1 cellular context compared by ENCODE assay signal in the genomic region with DNA sequence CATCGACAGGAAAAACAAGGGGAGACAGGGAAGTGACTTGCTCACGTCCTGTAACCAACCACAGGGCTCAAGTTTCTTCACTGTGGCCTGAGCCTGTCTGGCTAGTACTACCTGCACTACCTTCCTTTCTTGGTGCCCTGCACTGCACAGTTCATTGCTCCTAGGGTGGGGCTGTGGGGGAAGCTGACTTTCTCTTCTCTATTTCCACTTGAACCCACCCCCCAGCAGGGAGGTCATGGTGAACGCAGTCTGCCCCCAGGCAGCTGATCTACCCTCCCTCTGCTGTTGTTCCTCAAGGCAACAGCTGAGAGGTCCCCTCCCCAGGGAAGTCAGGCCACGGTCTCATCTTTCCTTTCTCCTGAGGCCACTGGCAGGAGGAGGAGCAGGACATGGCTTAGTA.
TF ChIP-seq lines count a peak whose summit lies in the region.

No MANE protein-coding gene starts in this region.

TF ChIP-seq in GM12878, 131 proteins besides CTCF, POLR2A, EP300 and RAD21 (continued from another document):
- TF ChIP-seq RUNX3 (IDR thresholded peaks at IDR 0.05; ENCODE audit: low read length) (peak; percentile 30; the same call in 1 of the 2 replicates), PAX5 (IDR thresholded peaks at IDR 0.05; ENCODE audit: borderline replicate concordance, low read depth, low read length) (peak; percentile 33; the same call in 1 of the 2 replicates), MEF2B (IDR thresholded peaks at IDR 0.05; ENCODE audit: partially characterized antibody, poor library complexity, severe bottlenecking) (no peak)
